Comparison of ENCODE assay signal across 1 cellular context in the genomic region with DNA sequence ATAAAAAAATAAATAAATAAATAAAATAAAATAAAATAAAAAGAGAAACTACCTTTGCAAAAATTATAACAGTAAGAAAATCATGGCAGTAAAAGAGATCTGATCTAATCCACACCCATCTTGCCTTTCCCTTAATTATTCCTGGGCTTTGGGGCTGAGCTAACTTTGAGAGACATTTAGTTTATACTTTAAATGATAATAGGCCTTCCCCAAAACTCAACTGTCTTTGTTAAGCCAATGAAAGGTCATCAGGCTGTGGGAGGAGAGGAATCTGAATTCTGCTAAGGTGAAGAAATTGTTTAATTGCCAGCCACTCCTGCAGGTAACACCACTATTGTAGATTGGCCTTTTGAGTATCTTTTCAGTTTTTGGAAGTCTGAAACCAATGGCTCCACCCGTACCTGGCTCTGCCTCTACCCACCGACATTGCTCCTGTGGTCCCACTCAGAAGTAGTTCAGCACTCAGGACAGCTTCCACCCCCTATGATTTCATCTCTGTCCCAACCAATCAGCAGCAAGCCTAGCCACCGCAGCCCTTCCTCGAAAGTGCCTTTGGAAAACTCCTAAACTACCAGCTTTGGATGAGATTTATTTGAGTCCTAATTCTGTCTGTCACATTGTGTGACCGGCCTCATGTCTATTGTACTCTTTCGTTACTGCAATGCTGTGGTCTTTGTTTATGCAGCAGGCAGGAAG.
TF ChIP-seq lines count a peak whose summit lies in the region.

No MANE protein-coding gene starts in this region.

TF ChIP-seq in SK-N-SH, 30 proteins besides CTCF, POLR2A, EP300 and RAD21 (continued from another document):
- TF ChIP-seq, protein P1, sequence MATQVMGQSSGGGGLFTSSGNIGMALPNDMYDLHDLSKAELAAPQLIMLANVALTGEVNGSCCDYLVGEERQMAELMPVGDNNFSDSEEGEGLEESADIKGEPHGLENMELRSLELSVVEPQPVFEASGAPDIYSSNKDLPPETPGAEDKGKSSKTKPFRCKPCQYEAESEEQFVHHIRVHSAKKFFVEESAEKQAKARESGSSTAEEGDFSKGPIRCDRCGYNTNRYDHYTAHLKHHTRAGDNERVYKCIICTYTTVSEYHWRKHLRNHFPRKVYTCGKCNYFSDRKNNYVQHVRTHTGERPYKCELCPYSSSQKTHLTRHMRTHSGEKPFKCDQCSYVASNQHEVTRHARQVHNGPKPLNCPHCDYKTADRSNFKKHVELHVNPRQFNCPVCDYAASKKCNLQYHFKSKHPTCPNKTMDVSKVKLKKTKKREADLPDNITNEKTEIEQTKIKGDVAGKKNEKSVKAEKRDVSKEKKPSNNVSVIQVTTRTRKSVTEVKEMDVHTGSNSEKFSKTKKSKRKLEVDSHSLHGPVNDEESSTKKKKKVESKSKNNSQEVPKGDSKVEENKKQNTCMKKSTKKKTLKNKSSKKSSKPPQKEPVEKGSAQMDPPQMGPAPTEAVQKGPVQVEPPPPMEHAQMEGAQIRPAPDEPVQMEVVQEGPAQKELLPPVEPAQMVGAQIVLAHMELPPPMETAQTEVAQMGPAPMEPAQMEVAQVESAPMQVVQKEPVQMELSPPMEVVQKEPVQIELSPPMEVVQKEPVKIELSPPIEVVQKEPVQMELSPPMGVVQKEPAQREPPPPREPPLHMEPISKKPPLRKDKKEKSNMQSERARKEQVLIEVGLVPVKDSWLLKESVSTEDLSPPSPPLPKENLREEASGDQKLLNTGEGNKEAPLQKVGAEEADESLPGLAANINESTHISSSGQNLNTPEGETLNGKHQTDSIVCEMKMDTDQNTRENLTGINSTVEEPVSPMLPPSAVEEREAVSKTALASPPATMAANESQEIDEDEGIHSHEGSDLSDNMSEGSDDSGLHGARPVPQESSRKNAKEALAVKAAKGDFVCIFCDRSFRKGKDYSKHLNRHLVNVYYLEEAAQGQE (IDR thresholded peaks at IDR 0.05; ENCODE audit: low read depth, low read length), result peak; percentile 88
